2 cellular contexts compared by ENCODE assay signal in genomic region chr20:3161316-3162079, GRCh38.
TF ChIP-seq lines count a peak whose summit lies in the region.

No MANE protein-coding gene starts in this region.

TF ChIP-seq in HCT116, 20 proteins besides CTCF, POLR2A, EP300 and RAD21:
- TF ChIP-seq JUND (IDR thresholded peaks at IDR 0.05) (no peak), FOSL1 (IDR thresholded peaks at IDR 0.05; ENCODE audit: low read depth) (no peak), EGR1 (IDR thresholded peaks at IDR 0.05; ENCODE audit: low read depth) (no peak), ZNF274 (IDR thresholded peaks at IDR 0.05; ENCODE audit: low read depth, low read length) (no peak), EZH2phosphoT487 (IDR thresholded peaks at IDR 0.05; ENCODE audit: borderline replicate concordance) (no peak), SIN3A (IDR thresholded peaks at IDR 0.05; ENCODE audit: low read depth) (no peak), CBX3 (IDR thresholded peaks at IDR 0.05; ENCODE audit: low read depth) (no peak), ATF3 (IDR thresholded peaks at IDR 0.05) (no peak), ZFX (IDR thresholded peaks at IDR 0.05) (no peak), REST (IDR thresholded peaks at IDR 0.05; ENCODE audit: low read depth) (no peak), CEBPB (IDR thresholded peaks at IDR 0.05; ENCODE audit: low read depth) (no peak), ZBTB33 (IDR thresholded peaks at IDR 0.05; ENCODE audit: extremely low read depth, insufficient replicate concordance, low read length) (no peak), SRF (IDR thresholded peaks at IDR 0.05; ENCODE audit: low read depth) (no peak), POLR2AphosphoS5 (IDR thresholded peaks at IDR 0.05; ENCODE audit: low read depth, low read length) (no peak), TCF7L2 (IDR thresholded peaks at IDR 0.05; ENCODE audit: borderline replicate concordance, extremely low read depth, insufficient read depth, insufficient read length) (no peak), EZH2 (IDR thresholded peaks at IDR 0.05) (no peak), ELF1 (IDR thresholded peaks at IDR 0.05; ENCODE audit: borderline replicate concordance, low read depth) (no peak)
- TF ChIP-seq, protein P1, sequence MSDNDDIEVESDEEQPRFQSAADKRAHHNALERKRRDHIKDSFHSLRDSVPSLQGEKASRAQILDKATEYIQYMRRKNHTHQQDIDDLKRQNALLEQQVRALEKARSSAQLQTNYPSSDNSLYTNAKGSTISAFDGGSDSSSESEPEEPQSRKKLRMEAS (IDR thresholded peaks at IDR 0.05) = no peak
TF ChIP-seq in HCT116: peak in this region for 0.

TF ChIP-seq in K562, 482 proteins besides CTCF, POLR2A, EP300 and RAD21:
- TF ChIP-seq KLF13 (tag; IDR thresholded peaks at IDR 0.05; ENCODE audit: borderline replicate concordance, low read depth) (no peak), RBM25 (IDR thresholded peaks at IDR 0.05; ENCODE audit: low read depth, low read length, severe bottlenecking) (peak; percentile 60)
